Comparison of ENCODE assay signal across 9 cellular contexts in genomic region chr19:2282062-2282861, GRCh38. TPM values are rescaled to one million over a fixed set of nuclear protein-coding genes. Genes with fewer than 3 reads are reported as not detected.
DNase-seq lines count a peak whose midpoint lies in the region; ATAC-seq, FAIRE-seq and TF ChIP-seq lines count a peak whose summit lies in the region.
"Had no signal": no experiment of that assay in that cellular context is flagged by ENCODE, and none has a peak within 500 bp of the region (broad histone marks: within the 10 kb centered on the region; RNA-seq: fewer than 3 reads in every experiment).

PEAK3 (minus strand) TSS chr19:2282175; CDS start chr19:2280931, 1,244 bp downstream.

- no peaks in the 10 kb centered on the region for H3K36me3 ChIP-seq in Peyer's patch
- H3K36me3 ChIP-seq in muscle layer of colon (ENCODE audit: insufficient read depth, low read length) = no peaks in the 10 kb centered on the region

- H3K4me1 ChIP-seq in Peyer's patch (peaks cover 0 to 24% (median 3%) of the 10 kb centered on the region in 4 donors), muscle layer of colon (ENCODE audit: insufficient read depth, low read length) (no peaks in the 10 kb centered on the region)

- H3K9me3 ChIP-seq in Peyer's patch = no peaks in the 10 kb centered on the region
- no peaks in the 10 kb centered on the region for H3K9me3 ChIP-seq in muscle layer of colon (ENCODE audit: low read length)

- H3K27me3 ChIP-seq in Peyer's patch = no peaks in the 10 kb centered on the region
- H3K27me3 ChIP-seq in muscle layer of colon (ENCODE audit: control insufficient read depth in 1 of 2, insufficient read depth in 2 of 2, low read length in 2 of 2) = peaks cover 0 to 6% of the 10 kb centered on the region in 2 donors

- peak; percentile 44 for FAIRE-seq in GM12892 (lab: Jason Lieb, UNC)

- TF ChIP-seq POLR2A in GM12892 (IDR thresholded peaks at IDR 0.05; ENCODE audit: low read depth, low read length) (no peak), Peyer's patch (IDR thresholded peaks at IDR 0.05) (no peak)

- ATAC-seq in esophagus mucosa = peak; percentile 28

- DNase-seq in GM12892 (ENCODE audit: insufficient read length) (no peak), Peyer's patch (peak; percentile 75 to 94 (median 91)), NCI-H526 treated with DMSO at 0.1 percent for 48 hours (lab: John Stamatoyannopoulos, UW) (no peak), GM19238 (ENCODE audit: insufficient read length, low spot score) (no peak), NCI-H748 (lab: John Stamatoyannopoulos, UW; ENCODE audit: unreplicated experiment) (no peak)
- no peak for DNase-seq in central memory CD4-positive, alpha-beta T cell

- H3K4me3 ChIP-seq in Peyer's patch = peak within 1 kb of the TSS; percentile 19 to 49 (median 43)
- no peak within 1 kb of the TSS for H3K4me3 ChIP-seq in muscle layer of colon (ENCODE audit: low read depth in 1 of 2, low read length in 2 of 2)

- H3K27ac ChIP-seq in Peyer's patch (peak within 1 kb of the TSS; percentile 52 to 80 (median 58)), muscle layer of colon (ENCODE audit: low read depth, low read length) (peak within 1 kb of the TSS; percentile 34)

- no peak within 1 kb of the TSS for H3K9ac ChIP-seq in muscle layer of colon (ENCODE audit: low read length)

- no peak for TF ChIP-seq CTCF in Peyer's patch (IDR thresholded peaks at IDR 0.05)

RNA-seq across cellular contexts. Expression of gene PEAK3, which starts in this region (rescaled TPM):
- 0.85 TPM for polyA plus RNA-seq in GM12892 (2012; ENCODE audit: missing spikeins)
- total RNA-seq in Peyer's patch (1 to 10 TPM; 1.2 to 5.8 (median 2.6) TPM), esophagus mucosa (0.08 TPM)
- total RNA-seq: SK-MEL-5 had no signal

Comparison
In these comparisons a context has a peak if more than half of its experiments do, and no peak if none do; other contexts are left out.
1. Peak in ATAC-seq in esophagus mucosa; RNA of the gene not detected or under 1 TPM.
2. DNase-seq: peak in Peyer's patch (3 of 3); none in GM12892 (single experiment), central memory CD4-positive, alpha-beta T cell (single experiment), NCI-H526 treated with DMSO at 0.1 percent for 48 hours (single experiment), GM19238 (single experiment) and NCI-H748 (single experiment).
3. H3K4me3 ChIP-seq: peak in Peyer's patch (4 of 4); none in muscle layer of colon (0 of 2).